Comparison of ENCODE assay signal across 9 cellular contexts in the genomic region with DNA sequence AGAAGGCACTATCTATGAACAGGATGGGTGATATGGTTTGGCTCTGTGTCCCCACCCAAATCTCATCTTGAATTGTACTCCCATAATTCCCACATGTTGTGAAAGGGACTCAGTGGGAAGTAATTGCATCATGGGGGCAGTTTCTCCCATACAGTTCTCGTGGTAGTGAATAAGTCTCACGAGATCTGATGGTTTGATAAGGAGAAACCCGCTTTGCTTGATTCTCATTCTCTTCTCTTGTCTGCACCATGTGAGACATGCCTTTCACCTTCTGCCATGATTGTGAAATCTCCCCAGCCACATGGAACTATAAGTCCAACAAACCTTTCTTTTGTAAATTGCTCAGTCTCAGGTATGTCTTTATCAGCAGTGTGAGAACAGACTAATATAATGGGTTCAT. TPM values are rescaled to one million over a fixed set of nuclear protein-coding genes. Genes with fewer than 3 reads are reported as not detected.
"Had no signal": no experiment of that assay in that cellular context is flagged by ENCODE, and none has a peak within 500 bp of the region (broad histone marks: within the 10 kb centered on the region; RNA-seq: fewer than 3 reads in every experiment).

No MANE protein-coding gene starts in this region.

RNA-seq across cellular contexts. Expression of a gene that starts 41.9 kb away (rescaled TPM):
- total RNA-seq: activated CD4-positive, alpha-beta T cell treated with anti-CD3 and anti-CD28 coated beads for 36 hours; activated CD4-positive, alpha-beta T cell treated with anti-CD3 and anti-CD28 coated beads, Interleukin-2, amount 10 ng/mL, durations not matched to agents 7 days and 5 days; activated CD8-positive, alpha-beta T cell treated with anti-CD3 and anti-CD28 coated beads, Interleukin-2, amount 10 ng/mL, durations not matched to agents 7 days and 5 days; activated naive CD8-positive, alpha-beta T cell treated with anti-CD3 and anti-CD28 coated beads, Interleukin-2, amount 10 ng/mL, durations not matched to agents 7 days and 5 days; activated T-helper 2 cell treated with anti-CD3 and anti-CD28 coated beads, Interferon-gamma antibody, Interleukin-2, Interleukin-4, amounts not matched to agents 10 μg/mL and 5 μg/mL and 100 μg/mL, durations not matched to agents 14 hours and 24 hours and 36 hours; LHCN-M2; SK-MEL-5; T-cell; T-helper 17 cell had no signal

RNA-seq across cellular contexts. Expression of a gene that starts 59.2 kb away (rescaled TPM):
- total RNA-seq: activated CD4-positive, alpha-beta T cell treated with anti-CD3 and anti-CD28 coated beads for 36 hours; activated CD4-positive, alpha-beta T cell treated with anti-CD3 and anti-CD28 coated beads, Interleukin-2, amount 10 ng/mL, durations not matched to agents 7 days and 5 days; activated CD8-positive, alpha-beta T cell treated with anti-CD3 and anti-CD28 coated beads, Interleukin-2, amount 10 ng/mL, durations not matched to agents 7 days and 5 days; activated naive CD8-positive, alpha-beta T cell treated with anti-CD3 and anti-CD28 coated beads, Interleukin-2, amount 10 ng/mL, durations not matched to agents 7 days and 5 days; activated T-helper 2 cell treated with anti-CD3 and anti-CD28 coated beads, Interferon-gamma antibody, Interleukin-2, Interleukin-4, amounts not matched to agents 10 μg/mL and 5 μg/mL and 100 μg/mL, durations not matched to agents 14 hours and 24 hours and 36 hours; SK-MEL-5; T-cell; T-helper 17 cell had no signal
